Comparison of ENCODE assay signal across 19 cellular contexts in the genomic region with DNA sequence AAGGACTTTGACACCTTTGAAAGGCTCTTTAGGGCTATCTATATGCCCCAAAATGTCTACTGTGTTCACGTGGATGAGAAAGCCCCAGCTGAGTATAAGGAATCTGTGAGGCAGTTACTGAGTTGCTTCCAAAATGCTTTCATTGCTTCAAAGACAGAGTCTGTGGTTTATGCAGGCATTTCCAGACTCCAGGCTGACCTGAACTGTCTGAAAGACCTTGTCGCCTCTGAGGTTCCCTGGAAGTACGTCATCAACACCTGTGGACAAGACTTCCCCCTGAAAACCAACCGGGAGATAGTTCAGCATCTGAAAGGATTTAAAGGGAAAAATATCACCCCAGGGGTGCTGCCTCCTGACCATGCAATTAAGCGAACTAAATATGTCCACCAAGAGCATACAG.
A peak's percentile ranks its signal among the peaks of the same experiment; 100 is the strongest.
DNase-seq lines count a peak whose midpoint lies in the region; ATAC-seq and TF ChIP-seq lines count a peak whose summit lies in the region.
"Had no signal": no experiment of that assay in that cellular context is flagged by ENCODE, and none has a peak within 500 bp of the region (broad histone marks: within the 10 kb centered on the region; RNA-seq: fewer than 3 reads in every experiment).

No MANE protein-coding gene starts in this region.

- intact Hi-C loops in Right ventricle myocardium superior (cut with DNase I) = no loop called here
- intact Hi-C loops in transverse colon (cut with DNase I; ENCODE audit: low total_unique reads) = no loop called here

- no peaks in the 10 kb centered on the region for H3K9me3 ChIP-seq in right atrium auricular region
- H3K9me3 ChIP-seq in ectodermal cell (ENCODE audit: control insufficient read depth, low read length) = no peaks in the 10 kb centered on the region
- no peaks in the 10 kb centered on the region for H3K9me3 ChIP-seq in iPS-18a (ENCODE audit: control insufficient read depth, low read depth, low read length)
- H3K9me3 ChIP-seq in transverse colon = no peaks in the 10 kb centered on the region
- H3K9me3 ChIP-seq: BE2C, stomach, upper lobe of left lung had no signal

- no peaks in the 10 kb centered on the region for H3K27me3 ChIP-seq in right atrium auricular region
- H3K27me3 ChIP-seq in ectodermal cell (ENCODE audit: control insufficient read depth, insufficient read depth, low read length, poor library complexity, severe bottlenecking) = no peaks in the 10 kb centered on the region
- no peaks in the 10 kb centered on the region for H3K27me3 ChIP-seq in iPS-18a (ENCODE audit: control insufficient read depth, insufficient read depth, low read length)
- no peaks in the 10 kb centered on the region for H3K27me3 ChIP-seq in transverse colon
- H3K27me3 ChIP-seq: BE2C, stomach, upper lobe of left lung had no signal

- H3K4me3 ChIP-seq in right atrium auricular region (no peak overlapping the region), ectodermal cell (ENCODE audit: insufficient read depth, low read depth, low read length) (peak overlapping the region; percentile 32), iPS-18a (ENCODE audit: low read length) (peak overlapping the region; percentile 65), transverse colon (no peak overlapping the region)
- H3K4me3 ChIP-seq: upper lobe of left lung had no signal

- ATAC-seq in Right ventricle myocardium superior (ENCODE audit: poor library complexity) (peak; percentile 19), HG03097 (IDR thresholded peaks at IDR 0.05; ENCODE audit: low FRiP score, unreplicated experiment) (no peak)
- ATAC-seq: activated T-cell treated with anti-CD3 and anti-CD28 coated beads, Interleukin-2, amount 50 U/mL, for 72 hours had no signal

- TF ChIP-seq EP300 in transverse colon (IDR thresholded peaks at IDR 0.05; ENCODE audit: low read depth) = no peak

- no peak for TF ChIP-seq POLR2A in transverse colon (IDR thresholded peaks at IDR 0.05)

- TF ChIP-seq CTCF in right atrium auricular region (IDR thresholded peaks at IDR 0.05) = no peak
- TF ChIP-seq CTCF in transverse colon (IDR thresholded peaks at IDR 0.05) = no peak

- WGBS in ectodermal cell, 2 experiments = 5 to 7% methylated on average over 4 to 5 of the region's 5 CpGs
- WGBS in transverse colon (ENCODE audit: low coverage in 1 of 2), 2 donors = 75% methylated on average over 5 of the region's 5 CpGs; no CpG with 5 or more reads in 1 of the 2 donors

- in situ Hi-C loops in transverse colon (cut with MboI; ENCODE audit: low pct_ligation_motif_present in 1 of 4, low pct_unique_long_range_greater_than_20kb in 1 of 4, low sequenced_read_pairs in 3 of 4) = no loop called here

- peak overlapping the region; percentile 1 for H3K9ac ChIP-seq in iPS-18a (ENCODE audit: low read length)

- H3K4me1 ChIP-seq in right atrium auricular region (peaks cover 0 to 30% of the 10 kb centered on the region in 2 donors), ectodermal cell (ENCODE audit: control insufficient read depth, insufficient read depth, low read length) (peaks cover 37% of the 10 kb centered on the region), iPS-18a (ENCODE audit: control insufficient read depth, low read depth, low read length) (peaks cover 61% of the 10 kb centered on the region), transverse colon (peaks cover 6 to 34% (median 19%) of the 10 kb centered on the region in 4 donors)
- H3K4me1 ChIP-seq: BE2C had no signal

- peak overlapping the region in 1 of 2 donors; percentile 14 for H3K27ac ChIP-seq in right atrium auricular region
- no peak overlapping the region for H3K27ac ChIP-seq in ectodermal cell (ENCODE audit: insufficient read depth, low read depth, low read length, poor library complexity, severe bottlenecking)
- H3K27ac ChIP-seq in iPS-18a (ENCODE audit: low read length) = no peak overlapping the region
- H3K27ac ChIP-seq in transverse colon = peak overlapping the region; percentile 19 to 55 (median 37)
- H3K27ac ChIP-seq: 22Rv1, upper lobe of left lung had no signal

- no peaks in the 10 kb centered on the region for H3K36me3 ChIP-seq in right atrium auricular region
- H3K36me3 ChIP-seq in ectodermal cell (ENCODE audit: control insufficient read depth, insufficient read depth, low read length) = no peaks in the 10 kb centered on the region
- H3K36me3 ChIP-seq in iPS-18a (ENCODE audit: control insufficient read depth, low read depth, low read length) = no peaks in the 10 kb centered on the region
- H3K36me3 ChIP-seq in transverse colon = no peaks in the 10 kb centered on the region
- H3K36me3 ChIP-seq: BE2C, stomach, upper lobe of left lung had no signal

- DNase-seq in Right ventricle myocardium superior (no peak), right atrium auricular region (ENCODE audit: low spot score) (no peak), transverse colon (no peak), DMS153 (lab: John Stamatoyannopoulos, UW) (no peak), NCI-H2171 (lab: John Stamatoyannopoulos, UW) (no peak)
- DNase-seq: activated CD4-positive, alpha-beta T cell treated with anti-CD3 and anti-CD28 coated beads for 4 hours; activated T-cell treated with anti-CD3 and anti-CD28 coated beads, Interleukin-2, amount 50 U/mL, for 72 hours; BE2C; kidney glomerular epithelial cell; mesenchymal stem cell; posterior cingulate gyrus; small intestine; stimulated activated CD4-positive, alpha-beta T cell treated with anti-CD3 and anti-CD28 coated beads, Interleukin-4, amount 100 ng/mL, for 4 hours; stomach; upper lobe of left lung had no signal

Comparison
In these comparisons a context has a peak if more than half of its experiments do, and no peak if none do; other contexts are left out.
1. H3K27ac ChIP-seq: peak in transverse colon (4 of 4); none in ectodermal cell (single experiment) and iPS-18a (single experiment).
2. H3K4me3 ChIP-seq: peak in ectodermal cell (single experiment) and iPS-18a (single experiment); none in right atrium auricular region (0 of 2) and transverse colon (0 of 4).